Comparison of ENCODE assay signal across 7 cellular contexts in the genomic region with DNA sequence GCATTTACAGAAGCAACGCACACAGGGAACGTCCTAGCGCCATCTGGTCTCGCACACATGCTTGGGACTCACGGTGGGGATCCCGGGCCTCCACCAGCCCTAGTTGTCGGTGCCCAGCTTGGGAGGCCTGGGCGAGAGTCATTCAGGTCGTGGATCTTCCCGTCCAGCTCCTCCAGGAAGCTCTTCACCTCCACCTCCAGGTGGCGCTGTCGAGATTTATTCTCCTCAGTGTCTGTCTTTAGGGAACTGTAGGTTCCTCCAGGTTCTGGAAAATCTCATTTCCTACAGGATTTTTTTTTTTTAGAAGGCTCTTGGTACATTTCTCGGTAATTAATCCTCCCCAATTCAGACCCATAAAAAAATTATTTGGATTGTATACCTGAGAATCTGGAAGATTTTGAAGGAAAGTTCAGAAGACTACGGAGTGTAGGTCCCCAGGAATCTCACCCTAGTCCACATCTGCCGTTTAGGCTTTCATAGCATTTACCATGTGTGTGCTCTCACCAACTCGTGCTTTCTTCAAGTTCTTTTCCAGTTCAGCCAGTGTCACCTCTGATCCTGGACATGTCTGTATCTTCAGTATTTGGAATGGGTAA.
DNase-seq lines count a peak whose midpoint lies in the region; ATAC-seq and TF ChIP-seq lines count a peak whose summit lies in the region.

No MANE protein-coding gene starts in this region.

- TF ChIP-seq CTCF in OCI-LY7 (conservative IDR thresholded peaks at IDR 0.05; ENCODE audit: low read length) (peak; percentile 65), mucosa of descending colon (IDR thresholded peaks at IDR 0.05) (no peak)

- no peak overlapping the region for H3K27ac ChIP-seq in OCI-LY7 (ENCODE audit: low read depth, low read length, poor library complexity, severe bottlenecking)

- intact Hi-C loops in OCI-LY7 (cut with micrococcal nuclease; ENCODE audit: unreplicated experiment), result no loop called here
- intact Hi-C loops in activated T-helper 1 cell treated with anti-CD3 and anti-CD28 coated beads, Interleukin-12 subunit alpha, Interleukin-12 subunit beta, Interleukin-2, Interleukin-4 antibody, amounts not matched to agents 30 ng/mL and 10 ng/mL and 1 ng/mL, durations not matched to agents 14 hours and 24 hours and 36 hours (cut with micrococcal nuclease), result loop anchor here (1.0 kb wide), 1 partner anchor 82 kb away; no protein-coding TSS in a partner anchor
- intact Hi-C loops in mucosa of descending colon (cut with DNase I, micrococcal nuclease), result no loop called here

- peaks cover 37% of the 10 kb centered on the region for H3K27me3 Mint-ChIP-seq in activated T-helper 1 cell treated with anti-CD3 and anti-CD28 coated beads, Interleukin-12 subunit alpha, Interleukin-12 subunit beta, Interleukin-2, Interleukin-4 antibody, amounts not matched to agents 30 ng/mL and 10 ng/mL and 1 ng/mL, durations not matched to agents 14 hours and 24 hours and 36 hours (ENCODE audit: insufficient read depth)

- BruUV-seq in OCI-LY7 (replicated peaks; lab: Mats Ljungman, UMichigan), result no TSS peak

- H3K4me3 ChIP-seq in OCI-LY7 (ENCODE audit: low read depth, low read length, poor library complexity, severe bottlenecking) (no peak overlapping the region), mucosa of descending colon (no peak overlapping the region)

- H3K36me3 Mint-ChIP-seq in activated T-helper 1 cell treated with anti-CD3 and anti-CD28 coated beads, Interleukin-12 subunit alpha, Interleukin-12 subunit beta, Interleukin-2, Interleukin-4 antibody, amounts not matched to agents 30 ng/mL and 10 ng/mL and 1 ng/mL, durations not matched to agents 14 hours and 24 hours and 36 hours (ENCODE audit: low read depth), result no peaks in the 10 kb centered on the region

- H3K4me2 ChIP-seq in OCI-LY7 (ENCODE audit: low read length), result no peak overlapping the region

- H4K20me1 ChIP-seq in OCI-LY7 (ENCODE audit: insufficient read depth, low read length), result no peaks in the 10 kb centered on the region

- no peaks in the 10 kb centered on the region for H3K9me3 Mint-ChIP-seq in activated T-helper 1 cell treated with anti-CD3 and anti-CD28 coated beads, Interleukin-12 subunit alpha, Interleukin-12 subunit beta, Interleukin-2, Interleukin-4 antibody, amounts not matched to agents 30 ng/mL and 10 ng/mL and 1 ng/mL, durations not matched to agents 14 hours and 24 hours and 36 hours

- POLR2A ChIA-PET in HEK293T (lab: Yijun Ruan, JAX), result no interaction called here
- POLR2A ChIA-PET in OCI-LY7 (lab: Charles Lee), result no interaction called here

- no peaks in the 10 kb centered on the region for H3K4me1 Mint-ChIP-seq in activated T-helper 1 cell treated with anti-CD3 and anti-CD28 coated beads, Interleukin-12 subunit alpha, Interleukin-12 subunit beta, Interleukin-2, Interleukin-4 antibody, amounts not matched to agents 30 ng/mL and 10 ng/mL and 1 ng/mL, durations not matched to agents 14 hours and 24 hours and 36 hours (ENCODE audit: low read depth)

- H3K36me3 ChIP-seq in OCI-LY7 (ENCODE audit: insufficient read depth, low read length) (no peaks in the 10 kb centered on the region), mucosa of descending colon (ENCODE audit: low read depth) (no peaks in the 10 kb centered on the region)

- no peak overlapping the region for H3K27ac Mint-ChIP-seq in activated T-helper 1 cell treated with anti-CD3 and anti-CD28 coated beads, Interleukin-12 subunit alpha, Interleukin-12 subunit beta, Interleukin-2, Interleukin-4 antibody, amounts not matched to agents 30 ng/mL and 10 ng/mL and 1 ng/mL, durations not matched to agents 14 hours and 24 hours and 36 hours

- H3K79me2 ChIP-seq in OCI-LY7 (ENCODE audit: insufficient read depth, low read depth, low read length), result no peaks in the 10 kb centered on the region

- no peaks in the 10 kb centered on the region for H3K9me2 ChIP-seq in OCI-LY7 (ENCODE audit: insufficient read depth, low read length)

- H3K4me1 ChIP-seq in OCI-LY7 (ENCODE audit: insufficient read depth, low read length, poor library complexity, severe bottlenecking) (no peaks in the 10 kb centered on the region), mucosa of descending colon (ENCODE audit: low read depth) (no peaks in the 10 kb centered on the region)

- ATAC-seq in mucosa of descending colon (no peak), esophagus mucosa (no peak), GM21723 (IDR thresholded peaks at IDR 0.05; ENCODE audit: unreplicated experiment) (no peak)

- CTCF ChIA-PET in HEK293T (lab: Yijun Ruan, JAX) (interaction anchor here (0.6 to 0.7 kb wide), 5 partner anchors 31 to 173 kb away, joined by 3 to 11 read pairs (median 4); no protein-coding TSS in a partner anchor), OCI-LY7 (lab: Charles Lee; ENCODE audit: unreplicated experiment) (interaction anchor here (1.6 kb wide), 1 partner anchor 12 kb away, joined by 4 read pairs; no protein-coding TSS in a partner anchor)

- DNase-seq in HEK293T (ENCODE audit: extremely low spot score), result peak; percentile 13
- peak; percentile 42 for DNase-seq in OCI-LY7 (ENCODE audit: low spot score)
- DNase-seq in activated T-helper 1 cell treated with anti-CD3 and anti-CD28 coated beads, Interleukin-12 subunit alpha, Interleukin-12 subunit beta, Interleukin-2, Interleukin-4 antibody, amounts not matched to agents 30 ng/mL and 10 ng/mL and 1 ng/mL, durations not matched to agents 14 hours and 24 hours and 36 hours (ENCODE audit: low spot score), result peak; percentile 40
- peak in 2 of 3 donors; percentile 20 to 63 for DNase-seq in mucosa of descending colon
- DNase-seq in NCI-H510A treated with DMSO at 0.1 percent for 48 hours (lab: John Stamatoyannopoulos, UW), result no peak

- H3K9me3 ChIP-seq in OCI-LY7 (ENCODE audit: low read length) (no peaks in the 10 kb centered on the region), mucosa of descending colon (no peaks in the 10 kb centered on the region)

- no peak overlapping the region for H2AFZ ChIP-seq in OCI-LY7 (ENCODE audit: low read length)

- no peak overlapping the region for H3K4me3 Mint-ChIP-seq in activated T-helper 1 cell treated with anti-CD3 and anti-CD28 coated beads, Interleukin-12 subunit alpha, Interleukin-12 subunit beta, Interleukin-2, Interleukin-4 antibody, amounts not matched to agents 30 ng/mL and 10 ng/mL and 1 ng/mL, durations not matched to agents 14 hours and 24 hours and 36 hours

TF ChIP-seq in HEK293T, 16 proteins besides CTCF, POLR2A, EP300 and RAD21:
- TF ChIP-seq TARDBP (IDR thresholded peaks at IDR 0.05) (no peak), FOXA1 (IDR thresholded peaks at IDR 0.05) (no peak), SP1 (IDR thresholded peaks at IDR 0.05) (no peak), ARNT (IDR thresholded peaks at IDR 0.05) (no peak), HDGF (IDR thresholded peaks at IDR 0.05; ENCODE audit: borderline replicate concordance) (no peak), NFRKB (IDR thresholded peaks at IDR 0.05) (no peak), BHLHE40 (IDR thresholded peaks at IDR 0.05; ENCODE audit: borderline replicate concordance) (no peak), L3MBTL2 (conservative IDR thresholded peaks at IDR 0.05) (no peak)
- TF ChIP-seq, protein P1, sequence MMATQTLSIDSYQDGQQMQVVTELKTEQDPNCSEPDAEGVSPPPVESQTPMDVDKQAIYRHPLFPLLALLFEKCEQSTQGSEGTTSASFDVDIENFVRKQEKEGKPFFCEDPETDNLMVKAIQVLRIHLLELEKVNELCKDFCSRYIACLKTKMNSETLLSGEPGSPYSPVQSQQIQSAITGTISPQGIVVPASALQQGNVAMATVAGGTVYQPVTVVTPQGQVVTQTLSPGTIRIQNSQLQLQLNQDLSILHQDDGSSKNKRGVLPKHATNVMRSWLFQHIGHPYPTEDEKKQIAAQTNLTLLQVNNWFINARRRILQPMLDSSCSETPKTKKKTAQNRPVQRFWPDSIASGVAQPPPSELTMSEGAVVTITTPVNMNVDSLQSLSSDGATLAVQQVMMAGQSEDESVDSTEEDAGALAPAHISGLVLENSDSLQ (IDR thresholded peaks at IDR 0.05), result no peak
